22 cellular contexts compared by ENCODE assay signal in the genomic region with DNA sequence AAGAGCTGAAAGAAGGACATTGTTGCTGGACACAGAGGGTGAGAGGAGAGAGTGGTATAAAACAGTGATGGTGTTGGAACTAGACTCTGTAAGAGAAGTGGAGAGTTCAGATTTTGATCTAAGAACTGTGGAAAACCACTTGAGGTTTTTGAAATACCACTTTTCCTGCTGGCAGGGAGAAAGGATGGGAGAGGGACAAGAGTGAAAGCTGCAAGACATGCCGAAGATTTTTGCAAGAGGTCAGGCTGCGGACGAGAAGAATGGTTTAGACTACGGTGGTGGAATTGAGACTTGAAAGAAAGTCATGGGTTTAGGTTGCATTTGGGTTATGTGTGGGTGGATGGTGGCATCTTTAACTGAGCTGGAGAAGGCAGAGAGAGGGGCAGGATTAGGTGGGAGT.
A peak's percentile ranks its signal among the peaks of the same experiment; 100 is the strongest.
DNase-seq lines count a peak whose midpoint lies in the region; ATAC-seq and TF ChIP-seq lines count a peak whose summit lies in the region.
"Had no signal": no experiment of that assay in that cellular context is flagged by ENCODE, and none has a peak within 500 bp of the region (broad histone marks: within the 10 kb centered on the region; RNA-seq: fewer than 3 reads in every experiment).

No MANE protein-coding gene starts in this region.

- 52% methylated on average over 4 of the region's 4 CpGs for WGBS in smooth muscle cell (ENCODE audit: low lambda C conversion rate)
- WGBS in spleen, 5 donors = 71 to 83% (median 79%) methylated on average over 4 of the region's 4 CpGs

- no peaks in the 10 kb centered on the region for H3K79me2 ChIP-seq in smooth muscle cell (ENCODE audit: low read depth)

- H2AFZ ChIP-seq in smooth muscle cell (ENCODE audit: low read depth) = peak overlapping the region; percentile 1

- no peaks in the 10 kb centered on the region for H4K20me1 ChIP-seq in smooth muscle cell (ENCODE audit: low read depth)

- H3F3A ChIP-seq in smooth muscle cell (ENCODE audit: low read depth) = no peaks in the 10 kb centered on the region

- intact Hi-C loops in head of caudate nucleus (cut with DNase I) = no loop called here
- intact Hi-C loops in spleen (cut with DNase I; ENCODE audit: low total_unique reads) = no loop called here

- H3K36me3 ChIP-seq in smooth muscle cell (ENCODE audit: low read depth) (no peaks in the 10 kb centered on the region), spleen (no peaks in the 10 kb centered on the region)
- H3K36me3 ChIP-seq: BE2C had no signal

- no peak for ATAC-seq in HG03469 (IDR thresholded peaks at IDR 0.05; ENCODE audit: unreplicated experiment)
- ATAC-seq: A549 had no signal

- H3K9me3 ChIP-seq in smooth muscle cell (replicated peaks; ENCODE audit: low read depth) (no peaks in the 10 kb centered on the region), spleen (no peaks in the 10 kb centered on the region)
- H3K9me3 ChIP-seq: A549, BE2C, SK-N-SH had no signal

- DNase-seq in EH (ENCODE audit: low read depth) = peak; percentile 29
- DNase-seq in RPMI7951 (ENCODE audit: low read depth) = peak; percentile 51
- peak; percentile 21 for DNase-seq in fibroblast of gingiva (ENCODE audit: low read depth)
- no peak for DNase-seq in smooth muscle cell (lab: John Stamatoyannopoulos, UW; ENCODE audit: unreplicated experiment)
- no peak for DNase-seq in head of caudate nucleus
- DNase-seq in spleen = no peak
- DNase-seq: BE2C, Calu3, DMS79 treated with DMSO at 0.1 percent for 48 hours, HCEC 1CT, NCI-H1092, NCI-H1417 treated with DMSO at 0.1 percent for 48 hours, NCI-H1694 treated with DMSO at 0.1 percent for 48 hours, NCI-H2081, NCI-H2171, NCI-H345, NCI-H510A treated with DMSO at 0.1 percent for 48 hours, NCI-H774, SK-N-SH, SW 1271 had no signal

- TF ChIP-seq CTCF in smooth muscle cell (IDR thresholded peaks at IDR 0.05; ENCODE audit: borderline replicate concordance, insufficient read depth, poor library complexity, severe bottlenecking) (no peak), spleen (IDR thresholded peaks at IDR 0.05 in 8 of 11, conservative IDR thresholded peaks at IDR 0.05 in 3 of 11) (no peak)

- peak overlapping the region; percentile 30 for H3K4me2 ChIP-seq in smooth muscle cell
- H3K4me2 ChIP-seq: A549, SK-N-SH had no signal

- H3K4me1 ChIP-seq in smooth muscle cell (ENCODE audit: low read depth) = no peaks in the 10 kb centered on the region
- H3K4me1 ChIP-seq in spleen = no peaks in the 10 kb centered on the region
- H3K4me1 ChIP-seq: A549, BE2C had no signal

- H3K27ac ChIP-seq in smooth muscle cell (ENCODE audit: low read depth) (no peak overlapping the region), spleen (no peak overlapping the region)
- H3K27ac ChIP-seq: A549 had no signal

- H3K4me3 ChIP-seq in smooth muscle cell = no peak overlapping the region
- H3K4me3 ChIP-seq in spleen = no peak overlapping the region
- H3K4me3 ChIP-seq: A549 had no signal

- TF ChIP-seq POLR2A in spleen (IDR thresholded peaks at IDR 0.05) = no peak

- no peak overlapping the region for H3K9ac ChIP-seq in smooth muscle cell (ENCODE audit: low read depth)
- H3K9ac ChIP-seq: SK-N-SH had no signal

- no peaks in the 10 kb centered on the region for H3K27me3 ChIP-seq in smooth muscle cell (ENCODE audit: low read depth)
- no peaks in the 10 kb centered on the region for H3K27me3 ChIP-seq in spleen (replicated peaks in 1 of 7)
- H3K27me3 ChIP-seq: BE2C had no signal

Comparison
In these comparisons a context has a peak if more than half of its experiments do, and no peak if none do; other contexts are left out.
1. DNase-seq: peak in EH (single experiment), RPMI7951 (single experiment) and fibroblast of gingiva (single experiment); none in smooth muscle cell (single experiment), head of caudate nucleus (0 of 42) and spleen (single experiment).